1 cellular context compared by ENCODE assay signal in the genomic region with DNA sequence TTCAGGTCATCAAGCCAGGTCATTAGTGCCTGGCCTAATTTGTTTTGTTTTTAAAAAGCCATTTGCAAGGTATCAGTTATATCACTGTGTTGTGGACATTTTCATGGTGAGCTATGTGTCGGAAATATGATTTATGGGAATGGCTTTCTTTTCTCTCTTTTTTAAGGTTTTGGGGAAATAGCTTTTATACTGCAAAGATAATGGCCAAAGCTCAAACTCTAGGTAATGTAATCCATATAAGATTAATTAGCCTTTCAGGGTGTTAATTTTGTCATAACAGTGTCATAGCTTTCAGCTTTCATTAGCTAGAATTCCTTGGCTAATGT.
TF ChIP-seq lines count a peak whose summit lies in the region.

No MANE protein-coding gene starts in this region.

TF ChIP-seq in GM23338, 12 proteins besides CTCF, POLR2A, EP300 and RAD21 (continued from another document):
- TF ChIP-seq, protein P1, sequence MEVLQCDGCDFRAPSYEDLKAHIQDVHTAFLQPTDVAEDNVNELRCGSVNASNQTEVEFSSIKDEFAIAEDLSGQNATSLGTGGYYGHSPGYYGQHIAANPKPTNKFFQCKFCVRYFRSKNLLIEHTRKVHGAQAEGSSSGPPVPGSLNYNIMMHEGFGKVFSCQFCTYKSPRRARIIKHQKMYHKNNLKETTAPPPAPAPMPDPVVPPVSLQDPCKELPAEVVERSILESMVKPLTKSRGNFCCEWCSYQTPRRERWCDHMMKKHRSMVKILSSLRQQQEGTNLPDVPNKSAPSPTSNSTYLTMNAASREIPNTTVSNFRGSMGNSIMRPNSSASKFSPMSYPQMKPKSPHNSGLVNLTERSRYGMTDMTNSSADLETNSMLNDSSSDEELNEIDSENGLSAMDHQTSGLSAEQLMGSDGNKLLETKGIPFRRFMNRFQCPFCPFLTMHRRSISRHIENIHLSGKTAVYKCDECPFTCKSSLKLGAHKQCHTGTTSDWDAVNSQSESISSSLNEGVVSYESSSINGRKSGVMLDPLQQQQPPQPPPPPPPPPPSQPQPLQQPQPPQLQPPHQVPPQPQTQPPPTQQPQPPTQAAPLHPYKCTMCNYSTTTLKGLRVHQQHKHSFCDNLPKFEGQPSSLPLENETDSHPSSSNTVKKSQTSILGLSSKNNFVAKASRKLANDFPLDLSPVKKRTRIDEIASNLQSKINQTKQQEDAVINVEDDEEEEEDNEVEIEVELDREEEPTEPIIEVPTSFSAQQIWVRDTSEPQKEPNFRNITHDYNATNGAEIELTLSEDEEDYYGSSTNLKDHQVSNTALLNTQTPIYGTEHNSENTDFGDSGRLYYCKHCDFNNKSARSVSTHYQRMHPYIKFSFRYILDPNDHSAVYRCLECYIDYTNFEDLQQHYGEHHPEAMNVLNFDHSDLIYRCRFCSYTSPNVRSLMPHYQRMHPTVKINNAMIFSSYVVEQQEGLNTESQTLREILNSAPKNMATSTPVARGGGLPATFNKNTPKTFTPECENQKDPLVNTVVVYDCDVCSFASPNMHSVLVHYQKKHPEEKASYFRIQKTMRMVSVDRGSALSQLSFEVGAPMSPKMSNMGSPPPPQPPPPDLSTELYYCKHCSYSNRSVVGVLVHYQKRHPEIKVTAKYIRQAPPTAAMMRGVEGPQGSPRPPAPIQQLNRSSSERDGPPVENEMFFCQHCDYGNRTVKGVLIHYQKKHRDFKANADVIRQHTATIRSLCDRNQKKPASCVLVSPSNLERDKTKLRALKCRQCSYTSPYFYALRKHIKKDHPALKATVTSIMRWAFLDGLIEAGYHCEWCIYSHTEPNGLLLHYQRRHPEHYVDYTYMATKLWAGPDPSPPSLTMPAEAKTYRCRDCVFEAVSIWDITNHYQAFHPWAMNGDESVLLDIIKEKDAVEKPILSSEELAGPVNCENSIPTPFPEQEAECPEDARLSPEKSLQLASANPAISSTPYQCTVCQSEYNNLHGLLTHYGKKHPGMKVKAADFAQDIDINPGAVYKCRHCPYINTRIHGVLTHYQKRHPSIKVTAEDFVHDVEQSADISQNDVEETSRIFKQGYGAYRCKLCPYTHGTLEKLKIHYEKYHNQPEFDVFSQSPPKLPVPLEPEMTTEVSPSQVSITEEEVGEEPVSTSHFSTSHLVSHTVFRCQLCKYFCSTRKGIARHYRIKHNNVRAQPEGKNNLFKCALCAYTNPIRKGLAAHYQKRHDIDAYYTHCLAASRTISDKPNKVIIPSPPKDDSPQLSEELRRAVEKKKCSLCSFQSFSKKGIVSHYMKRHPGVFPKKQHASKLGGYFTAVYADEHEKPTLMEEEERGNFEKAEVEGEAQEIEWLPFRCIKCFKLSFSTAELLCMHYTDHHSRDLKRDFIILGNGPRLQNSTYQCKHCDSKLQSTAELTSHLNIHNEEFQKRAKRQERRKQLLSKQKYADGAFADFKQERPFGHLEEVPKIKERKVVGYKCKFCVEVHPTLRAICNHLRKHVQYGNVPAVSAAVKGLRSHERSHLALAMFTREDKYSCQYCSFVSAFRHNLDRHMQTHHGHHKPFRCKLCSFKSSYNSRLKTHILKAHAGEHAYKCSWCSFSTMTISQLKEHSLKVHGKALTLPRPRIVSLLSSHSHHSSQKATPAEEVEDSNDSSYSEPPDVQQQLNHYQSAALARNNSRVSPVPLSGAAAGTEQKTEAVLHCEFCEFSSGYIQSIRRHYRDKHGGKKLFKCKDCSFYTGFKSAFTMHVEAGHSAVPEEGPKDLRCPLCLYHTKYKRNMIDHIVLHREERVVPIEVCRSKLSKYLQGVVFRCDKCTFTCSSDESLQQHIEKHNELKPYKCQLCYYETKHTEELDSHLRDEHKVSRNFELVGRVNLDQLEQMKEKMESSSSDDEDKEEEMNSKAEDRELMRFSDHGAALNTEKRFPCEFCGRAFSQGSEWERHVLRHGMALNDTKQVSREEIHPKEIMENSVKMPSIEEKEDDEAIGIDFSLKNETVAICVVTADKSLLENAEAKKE (CRISPR knock-in tag; IDR thresholded peaks at IDR 0.05), result no peak
- TF ChIP-seq POLR2AphosphoS5 (IDR thresholded peaks at IDR 0.05; ENCODE audit: low read depth) (no peak), STAT1 (IDR thresholded peaks at IDR 0.05; ENCODE audit: unreplicated experiment) (no peak), CREB1 (CRISPR knock-in tag; IDR thresholded peaks at IDR 0.05; ENCODE audit: low read depth) (no peak), JUNB (IDR thresholded peaks at IDR 0.05; ENCODE audit: unreplicated experiment) (no peak), ZNF114 (CRISPR knock-in tag; IDR thresholded peaks at IDR 0.05) (no peak)
- TF ChIP-seq, protein P2, sequence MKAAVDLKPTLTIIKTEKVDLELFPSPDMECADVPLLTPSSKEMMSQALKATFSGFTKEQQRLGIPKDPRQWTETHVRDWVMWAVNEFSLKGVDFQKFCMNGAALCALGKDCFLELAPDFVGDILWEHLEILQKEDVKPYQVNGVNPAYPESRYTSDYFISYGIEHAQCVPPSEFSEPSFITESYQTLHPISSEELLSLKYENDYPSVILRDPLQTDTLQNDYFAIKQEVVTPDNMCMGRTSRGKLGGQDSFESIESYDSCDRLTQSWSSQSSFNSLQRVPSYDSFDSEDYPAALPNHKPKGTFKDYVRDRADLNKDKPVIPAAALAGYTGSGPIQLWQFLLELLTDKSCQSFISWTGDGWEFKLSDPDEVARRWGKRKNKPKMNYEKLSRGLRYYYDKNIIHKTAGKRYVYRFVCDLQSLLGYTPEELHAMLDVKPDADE (IDR thresholded peaks at IDR 0.05), result no peak
- TF ChIP-seq, protein P3, sequence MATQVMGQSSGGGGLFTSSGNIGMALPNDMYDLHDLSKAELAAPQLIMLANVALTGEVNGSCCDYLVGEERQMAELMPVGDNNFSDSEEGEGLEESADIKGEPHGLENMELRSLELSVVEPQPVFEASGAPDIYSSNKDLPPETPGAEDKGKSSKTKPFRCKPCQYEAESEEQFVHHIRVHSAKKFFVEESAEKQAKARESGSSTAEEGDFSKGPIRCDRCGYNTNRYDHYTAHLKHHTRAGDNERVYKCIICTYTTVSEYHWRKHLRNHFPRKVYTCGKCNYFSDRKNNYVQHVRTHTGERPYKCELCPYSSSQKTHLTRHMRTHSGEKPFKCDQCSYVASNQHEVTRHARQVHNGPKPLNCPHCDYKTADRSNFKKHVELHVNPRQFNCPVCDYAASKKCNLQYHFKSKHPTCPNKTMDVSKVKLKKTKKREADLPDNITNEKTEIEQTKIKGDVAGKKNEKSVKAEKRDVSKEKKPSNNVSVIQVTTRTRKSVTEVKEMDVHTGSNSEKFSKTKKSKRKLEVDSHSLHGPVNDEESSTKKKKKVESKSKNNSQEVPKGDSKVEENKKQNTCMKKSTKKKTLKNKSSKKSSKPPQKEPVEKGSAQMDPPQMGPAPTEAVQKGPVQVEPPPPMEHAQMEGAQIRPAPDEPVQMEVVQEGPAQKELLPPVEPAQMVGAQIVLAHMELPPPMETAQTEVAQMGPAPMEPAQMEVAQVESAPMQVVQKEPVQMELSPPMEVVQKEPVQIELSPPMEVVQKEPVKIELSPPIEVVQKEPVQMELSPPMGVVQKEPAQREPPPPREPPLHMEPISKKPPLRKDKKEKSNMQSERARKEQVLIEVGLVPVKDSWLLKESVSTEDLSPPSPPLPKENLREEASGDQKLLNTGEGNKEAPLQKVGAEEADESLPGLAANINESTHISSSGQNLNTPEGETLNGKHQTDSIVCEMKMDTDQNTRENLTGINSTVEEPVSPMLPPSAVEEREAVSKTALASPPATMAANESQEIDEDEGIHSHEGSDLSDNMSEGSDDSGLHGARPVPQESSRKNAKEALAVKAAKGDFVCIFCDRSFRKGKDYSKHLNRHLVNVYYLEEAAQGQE (IDR thresholded peaks at IDR 0.05; ENCODE audit: unreplicated experiment), result no peak
